24 cellular contexts compared by ENCODE assay signal in the genomic region with DNA sequence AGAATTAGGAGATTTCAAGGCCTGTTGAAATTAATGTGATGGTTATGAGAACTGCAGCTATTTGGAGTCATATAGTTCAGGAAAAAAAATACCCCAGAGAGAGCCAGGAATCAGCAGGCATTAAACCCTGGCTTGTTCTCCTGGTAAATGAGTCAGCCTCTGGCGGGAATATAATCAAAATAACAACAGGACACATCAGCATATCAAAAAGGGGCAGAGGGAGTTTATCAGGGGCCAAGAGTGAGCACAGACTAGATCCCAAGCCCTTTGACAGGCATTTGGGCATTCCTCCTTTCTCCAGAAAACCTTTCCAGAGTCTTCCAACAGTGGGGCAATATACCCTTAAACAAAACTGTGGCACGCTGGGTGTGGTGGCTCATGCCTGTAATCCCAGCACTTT. TPM values are rescaled to one million over a fixed set of nuclear protein-coding genes. Genes with fewer than 3 reads are reported as not detected.
DNase-seq lines count a peak whose midpoint lies in the region; ATAC-seq and TF ChIP-seq lines count a peak whose summit lies in the region.
"Had no signal": no experiment of that assay in that cellular context is flagged by ENCODE, and none has a peak within 500 bp of the region (broad histone marks: within the 10 kb centered on the region; RNA-seq: fewer than 3 reads in every experiment).

No MANE protein-coding gene starts in this region.

- no peaks in the 10 kb centered on the region for H3K9me2 ChIP-seq in MM.1S (replicated peaks; ENCODE audit: insufficient read depth, low read length)

- POLR2A ChIA-PET in WTC11 (lab: Charles Lee) (no interaction called here), T-cell (lab: Charles Lee) (no interaction called here)

- 0 out of 2 replicates have a peak, but pooled peaks cover 4% of the 10 kb centered on the region for H3K4me1 ChIP-seq in MM.1S (ENCODE audit: low read length)
- H3K4me1 ChIP-seq: left lung had no signal

- H4K20me1 ChIP-seq in MM.1S (ENCODE audit: insufficient read depth, low read length): no peaks in the 10 kb centered on the region

- H3K4me1 Mint-ChIP-seq in WTC11: peaks cover 94% of the 10 kb centered on the region
- peaks cover 69% of the 10 kb centered on the region for H3K4me1 Mint-ChIP-seq in nephron
- peaks cover 0 to 10% (median 7%) of the 10 kb centered on the region in 3 donors for H3K4me1 Mint-ChIP-seq in T-cell
- H3K4me1 Mint-ChIP-seq: activated CD4-positive, alpha-beta T cell treated with anti-CD3 and anti-CD28 coated beads, Interleukin-2, amount 10 ng/mL, durations not matched to agents 24 days and 14 days; CD14-positive monocyte; central memory CD8-positive, alpha-beta T cell had no signal

- DNase-seq in ELF-1 (ENCODE audit: low read depth, low spot score) (peak; percentile 80), WTC11 (ENCODE audit: low spot score) (no peak), fibroblast of mammary gland (ENCODE audit: low read depth) (peak; percentile 46), NCI-H2081 (lab: John Stamatoyannopoulos, UW) (no peak), T-cell (no peak), MM.1S (no peak), NCI-H1694 (lab: John Stamatoyannopoulos, UW) (no peak)
- DNase-seq: activated CD4-positive, alpha-beta T cell treated with anti-CD3 and anti-CD28 coated beads, Interleukin-2, amount 10 ng/mL, durations not matched to agents 24 days and 14 days; activated CD8-positive, alpha-beta memory T cell treated with anti-CD3 and anti-CD28 coated beads, Interleukin-2, amount 50 U/mL, for 4 hours; activated gamma-delta T cell; amniotic stem cell; DMS153; effector CD8-positive, alpha-beta T cell; hippocampal formation; Karpas-422; left lung; NCI-H1092; NCI-H526 treated with DMSO at 0.1 percent for 48 hours; retina; SHP77 treated with DMSO at 0.1 percent for 48 hours; T-helper 1 cell had no signal

- no peaks in the 10 kb centered on the region for H3K9me3 ChIP-seq in MM.1S (replicated peaks; ENCODE audit: insufficient read depth, low read length)
- H3K9me3 ChIP-seq: left lung had no signal

- no peak overlapping the region for H3K27ac ChIP-seq in MM.1S (ENCODE audit: low read length)
- H3K27ac ChIP-seq: left lung had no signal

- H3K27me3 Mint-ChIP-seq in WTC11 (ENCODE audit: low read depth): no peaks in the 10 kb centered on the region
- H3K27me3 Mint-ChIP-seq in nephron (ENCODE audit: low read depth): peaks cover 4% of the 10 kb centered on the region
- H3K27me3 Mint-ChIP-seq in T-cell: peaks cover 0 to 22% of the 10 kb centered on the region in 2 donors

- peak; percentile 78 for ATAC-seq in WTC11
- no peak for ATAC-seq in T-cell (replicated peaks in 1 of 4)
- ATAC-seq: left lung had no signal

- no peaks in the 10 kb centered on the region for H3K36me3 ChIP-seq in MM.1S (replicated peaks; ENCODE audit: insufficient read depth, low read length)
- H3K36me3 ChIP-seq: left lung had no signal

- TF ChIP-seq CTCF in WTC11 (IDR thresholded peaks at IDR 0.05): no peak
- no peak for TF ChIP-seq CTCF in fibroblast of mammary gland (conservative IDR thresholded peaks at IDR 0.05; ENCODE audit: control insufficient read depth, insufficient read depth, low read depth, low read length)
- no peak for TF ChIP-seq CTCF in nephron (IDR thresholded peaks at IDR 0.05; ENCODE audit: unreplicated experiment in 3 of 3)
- no peak for TF ChIP-seq CTCF in MM.1S (IDR thresholded peaks at IDR 0.05; ENCODE audit: low read length)

- no peak overlapping the region for H3K9ac ChIP-seq in MM.1S (ENCODE audit: low read length)

- no peaks in the 10 kb centered on the region for H3K79me2 ChIP-seq in MM.1S (ENCODE audit: low read length)

- H3K27ac Mint-ChIP-seq in WTC11 (peak overlapping the region; percentile 94), nephron (peak overlapping the region; percentile 51 to 75 (median 56)), T-cell (no peak overlapping the region)
- H3K27ac Mint-ChIP-seq: activated CD4-positive, alpha-beta T cell treated with anti-CD3 and anti-CD28 coated beads, Interleukin-2, amount 10 ng/mL, durations not matched to agents 24 days and 14 days had no signal

- no peaks in the 10 kb centered on the region for H3K27me3 ChIP-seq in MM.1S (replicated peaks; ENCODE audit: insufficient read depth, low read length)
- H3K27me3 ChIP-seq: left lung had no signal

- no peak overlapping the region for H3K4me2 ChIP-seq in MM.1S (ENCODE audit: low read depth, low read length)

- H3K4me3 ChIP-seq in fibroblast of mammary gland (ENCODE audit: control insufficient read depth, low read depth, low read length) (no peak overlapping the region), MM.1S (ENCODE audit: low read length) (no peak overlapping the region)
- H3K4me3 ChIP-seq: left lung had no signal

- H3K36me3 Mint-ChIP-seq in WTC11 (peaks cover 12% of the 10 kb centered on the region; the same call in 1 of the 2 replicates), nephron (ENCODE audit: low read depth) (peaks cover 4% of the 10 kb centered on the region), T-cell (no peaks in the 10 kb centered on the region)
- H3K36me3 Mint-ChIP-seq: CD14-positive monocyte had no signal

- H3K9me3 Mint-ChIP-seq in WTC11 (no peaks in the 10 kb centered on the region), nephron (no peaks in the 10 kb centered on the region), T-cell (no peaks in the 10 kb centered on the region)
- H3K9me3 Mint-ChIP-seq: activated CD4-positive, alpha-beta T cell treated with anti-CD3 and anti-CD28 coated beads, Interleukin-2, amount 10 ng/mL, durations not matched to agents 24 days and 14 days; CD14-positive monocyte; central memory CD8-positive, alpha-beta T cell had no signal

- no peaks in the 10 kb centered on the region; the same call in 1 of the 2 replicates for H3F3A ChIP-seq in MM.1S (ENCODE audit: insufficient read depth, low read length)

- H3K4me3 Mint-ChIP-seq in WTC11 (peak overlapping the region; percentile 42), nephron (no peak overlapping the region), T-cell (no peak overlapping the region)
- H3K4me3 Mint-ChIP-seq: activated CD4-positive, alpha-beta T cell treated with anti-CD3 and anti-CD28 coated beads, Interleukin-2, amount 10 ng/mL, durations not matched to agents 24 days and 14 days; CD14-positive monocyte; central memory CD8-positive, alpha-beta T cell had no signal

- CTCF ChIA-PET in WTC11 (lab: Charles Lee) (interaction anchor here (1.2 kb wide), 1 partner anchor 25 kb away, joined by 3 read pairs; no protein-coding TSS in a partner anchor), T-cell (lab: Charles Lee) (no interaction called here)

- H2AFZ ChIP-seq in MM.1S (ENCODE audit: low read length): no peak overlapping the region

TF ChIP-seq in WTC11, 78 proteins besides CTCF, POLR2A, EP300 and RAD21:
- TF ChIP-seq, protein P1, sequence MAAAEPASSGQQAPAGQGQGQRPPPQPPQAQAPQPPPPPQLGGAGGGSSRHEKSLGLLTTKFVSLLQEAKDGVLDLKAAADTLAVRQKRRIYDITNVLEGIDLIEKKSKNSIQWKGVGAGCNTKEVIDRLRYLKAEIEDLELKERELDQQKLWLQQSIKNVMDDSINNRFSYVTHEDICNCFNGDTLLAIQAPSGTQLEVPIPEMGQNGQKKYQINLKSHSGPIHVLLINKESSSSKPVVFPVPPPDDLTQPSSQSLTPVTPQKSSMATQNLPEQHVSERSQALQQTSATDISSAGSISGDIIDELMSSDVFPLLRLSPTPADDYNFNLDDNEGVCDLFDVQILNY (CRISPR knock-in tag; IDR thresholded peaks at IDR 0.05): 0 out of 2 replicates have a peak, but pooled peaks have one; percentile 57
- TF ChIP-seq FOXP1 (CRISPR knock-in tag; IDR thresholded peaks at IDR 0.05; ENCODE audit: borderline replicate concordance): no peak
TF ChIP-seq in WTC11: peak in this region for 1.

RNA-seq across cellular contexts. Expression of a gene that starts 27.6 kb away (rescaled TPM):
- total RNA-seq in WTC11 (2021) (26.3 to 34.4 TPM (median 34.4 TPM) in 3 replicates), T-cell (1 to 10 TPM in 4 of 5 donors, under 1 TPM in 1; 0.49 to 7.3 (median 2.2) TPM)

Comparison
In these comparisons a context has a peak if more than half of its experiments do, and no peak if none do; other contexts are left out.
1. DNase-seq: peak in ELF-1 (single experiment) and fibroblast of mammary gland (single experiment); none in WTC11 (single experiment), NCI-H2081 (0 of 2), T-cell (0 of 34), MM.1S (single experiment) and NCI-H1694 (single experiment).
2. H3K27ac Mint-ChIP-seq: peak in WTC11 (single experiment) and nephron (3 of 3); none in T-cell (0 of 2).